In genomic region chr1:34603594-34603993, GRCh38 we compare ENCODE assay signal across 18 cellular contexts.
A peak's percentile ranks its signal among the peaks of the same experiment; 100 is the strongest.
DNase-seq lines count a peak whose midpoint lies in the region; ATAC-seq, FAIRE-seq and TF ChIP-seq lines count a peak whose summit lies in the region.
"Had no signal": no experiment of that assay in that cellular context is flagged by ENCODE, and none has a peak within 500 bp of the region (broad histone marks: within the 10 kb centered on the region; RNA-seq: fewer than 3 reads in every experiment).

No MANE protein-coding gene starts in this region.

- no peak for TF ChIP-seq RAD21 in HepG2 (CRISPR knock-in tag; IDR thresholded peaks at IDR 0.05)

- H3K27ac ChIP-seq in HepG2 (ENCODE audit: extremely low read length, insufficient read depth, low read length), result no peak overlapping the region
- H3K27ac ChIP-seq in right lobe of liver, result no peak overlapping the region
- H3K27ac ChIP-seq in SK-N-MC, result no peak overlapping the region
- no peak overlapping the region for H3K27ac ChIP-seq in right cardiac atrium (ENCODE audit: low read length)
- H3K27ac ChIP-seq: 22Rv1; BLaER1 treated with 17β-estradiol and CSF1 and Interleukin-3, amounts not matched to agents 10 nM and 100 nM had no signal

- H4K20me1 ChIP-seq in HepG2 (ENCODE audit: insufficient read depth, low read length), result no peaks in the 10 kb centered on the region
- H4K20me1 ChIP-seq: BLaER1 treated with 17β-estradiol and CSF1 and Interleukin-3, amounts not matched to agents 10 nM and 100 nM had no signal

- intact Hi-C loops in HepG2 (cut with micrococcal nuclease; ENCODE audit: unreplicated experiment) (no loop called here), right lobe of liver (cut with DNase I) (no loop called here), right cardiac atrium (cut with DNase I) (no loop called here)

- H3K4me1 ChIP-seq in HepG2 (ENCODE audit: insufficient read depth, low read length) (no peaks in the 10 kb centered on the region), right lobe of liver (no peaks in the 10 kb centered on the region), right cardiac atrium (ENCODE audit: control insufficient read depth, insufficient read depth, low read length) (no peaks in the 10 kb centered on the region)
- H3K4me1 ChIP-seq: BLaER1 treated with 17β-estradiol and CSF1 and Interleukin-3, amounts not matched to agents 10 nM and 100 nM had no signal

- WGBS in HepG2 (ENCODE audit: low lambda C conversion rate), result 4% methylated on average over 2 of the region's 2 CpGs
- 40% methylated on average over 2 of the region's 2 CpGs for WGBS in right lobe of liver (ENCODE audit: insufficient coverage, low coverage, low lambda C conversion rate, missing lambda C conversion rate)
- WGBS in right cardiac atrium, result 36% methylated on average over 2 of the region's 2 CpGs

- no peak overlapping the region for H3K4me3 ChIP-seq in HepG2 (replicated peaks in 1 of 3; ENCODE audit: insufficient read depth in 1 of 3, low read depth in 2 of 3, low read length in 3 of 3)
- no peak overlapping the region for H3K4me3 ChIP-seq in right lobe of liver
- H3K4me3 ChIP-seq in SK-N-MC, result no peak overlapping the region
- no peak overlapping the region for H3K4me3 ChIP-seq in right cardiac atrium (ENCODE audit: low read length)
- H3K4me3 ChIP-seq: BLaER1 treated with 17β-estradiol and CSF1 and Interleukin-3, amounts not matched to agents 10 nM and 100 nM; GM23338 had no signal

- no peak for ATAC-seq in HepG2
- ATAC-seq in right lobe of liver, result no peak
- ATAC-seq in right cardiac atrium, result no peak
- ATAC-seq: GM23338 had no signal

- TF ChIP-seq EP300 in HepG2 (IDR thresholded peaks at IDR 0.05; ENCODE audit: low read depth in 2 of 2, low read length in 2 of 2) (no peak), HepG2 (CRISPR knock-in tag; IDR thresholded peaks at IDR 0.05; ENCODE audit: borderline replicate concordance) (no peak)

- no peaks in the 10 kb centered on the region for H3K9me3 ChIP-seq in HepG2 (ENCODE audit: low read length)
- H3K9me3 ChIP-seq in right lobe of liver, result no peaks in the 10 kb centered on the region
- H3K9me3 ChIP-seq in SK-N-MC (ENCODE audit: low read depth, low read length), result no peaks in the 10 kb centered on the region
- no peaks in the 10 kb centered on the region for H3K9me3 ChIP-seq in right cardiac atrium (ENCODE audit: control insufficient read depth, low read length)
- H3K9me3 ChIP-seq: BLaER1 treated with 17β-estradiol and CSF1 and Interleukin-3, amounts not matched to agents 10 nM and 100 nM had no signal

- TF ChIP-seq POLR2A in HepG2 (IDR thresholded peaks at IDR 0.05; ENCODE audit: insufficient read depth in 1 of 2, low read depth in 2 of 2, low read length in 2 of 2), result no peak
- no peak for TF ChIP-seq POLR2A in right lobe of liver (IDR thresholded peaks at IDR 0.05)

- H3K79me2 ChIP-seq in HepG2 (ENCODE audit: insufficient read depth, low read length), result no peaks in the 10 kb centered on the region

- in situ Hi-C loops in HepG2 (cut with HindIII; ENCODE audit: extremely low pct_ligation_motif_present, low pct_unique_long_range_greater_than_20kb), result loop anchor here (10.0 kb wide), 1 partner anchor 489 kb away; no protein-coding TSS in a partner anchor

- no peaks in the 10 kb centered on the region for H3K27me3 ChIP-seq in HepG2 (ENCODE audit: control insufficient read depth in 1 of 2, insufficient read depth in 2 of 2, low read length in 2 of 2)
- H3K27me3 ChIP-seq in right lobe of liver, result no peaks in the 10 kb centered on the region
- no peaks in the 10 kb centered on the region for H3K27me3 ChIP-seq in right cardiac atrium (ENCODE audit: control insufficient read depth, insufficient read depth)
- H3K27me3 ChIP-seq: BLaER1 treated with 17β-estradiol and CSF1 and Interleukin-3, amounts not matched to agents 10 nM and 100 nM had no signal

- no peak overlapping the region for H3K4me2 ChIP-seq in HepG2 (ENCODE audit: low read depth, low read length)
- H3K4me2 ChIP-seq: GM23338 had no signal

- H3K36me3 ChIP-seq in HepG2 (replicated peaks in 1 of 2; ENCODE audit: control insufficient read depth in 1 of 2, insufficient read depth in 2 of 2, low read length in 2 of 2), result no peaks in the 10 kb centered on the region
- H3K36me3 ChIP-seq in right lobe of liver, result no peaks in the 10 kb centered on the region
- H3K36me3 ChIP-seq in SK-N-MC (ENCODE audit: insufficient read depth, low read length), result no peaks in the 10 kb centered on the region
- H3K36me3 ChIP-seq: BLaER1 treated with 17β-estradiol and CSF1 and Interleukin-3, amounts not matched to agents 10 nM and 100 nM had no signal

- no peak overlapping the region for H3K9ac ChIP-seq in HepG2 (ENCODE audit: insufficient read depth, low read depth, low read length)
- no peak overlapping the region for H3K9ac ChIP-seq in SK-N-MC (ENCODE audit: insufficient read length)
- H3K9ac ChIP-seq: BLaER1 treated with 17β-estradiol and CSF1 and Interleukin-3, amounts not matched to agents 10 nM and 100 nM had no signal

- CTCF ChIA-PET in HepG2 (lab: Yijun Ruan, JAX; ENCODE audit: low intra/inter-chr PET ratio, low total read pairs), result no interaction called here

- FAIRE-seq in HepG2 (lab: Jason Lieb, UNC), result no peak
- FAIRE-seq: GM12892 had no signal

- no peak overlapping the region for H2AFZ ChIP-seq in HepG2 (ENCODE audit: low read length)
- H2AFZ ChIP-seq: GM23338 had no signal

- TF ChIP-seq CTCF in HepG2 (CRISPR knock-in tag; IDR thresholded peaks at IDR 0.05), result no peak
- TF ChIP-seq CTCF in right lobe of liver (IDR thresholded peaks at IDR 0.05), result no peak

- POLR2A ChIA-PET in HepG2 (lab: Yijun Ruan, JAX), result no interaction called here

- no TSS peak for BruUV-seq in HepG2 (replicated peaks; lab: Mats Ljungman, UMichigan)

- DNase-seq in DMS79 treated with DMSO at 0.1 percent for 48 hours (lab: John Stamatoyannopoulos, UW) (peak; percentile 56), DMS79 (lab: John Stamatoyannopoulos, UW) (no peak), HepG2 (ENCODE audit: low spot score) (no peak), right lobe of liver (no peak), SK-N-MC (ENCODE audit: low read depth, low spot score) (peak; percentile 52), right cardiac atrium (no peak), NAMALWA (ENCODE audit: low spot score) (no peak)
- DNase-seq: ACHN; Calu3; CD4-positive, CD25-positive, alpha-beta regulatory T cell; DMS 273 treated with DMSO at 0.1 percent for 48 hours; EL; GDM1; H7 had no signal

TF ChIP-seq in HepG2, 621 proteins besides CTCF, POLR2A, EP300 and RAD21:
- TF ChIP-seq ZNF20 (CRISPR knock-in tag; IDR thresholded peaks at IDR 0.05) (no peak), MAFK (conservative IDR thresholded peaks at IDR 0.05 in 1 of 2, IDR thresholded peaks at IDR 0.05 in 1 of 2; ENCODE audit: low read length in 2 of 2) (peak; percentile 51 to 76), MAFF (IDR thresholded peaks at IDR 0.05; ENCODE audit: low read depth, low read length) (peak; percentile 40; the same call in 1 of the 2 replicates)

Comparison
In these comparisons a context has a peak if more than half of its experiments do, and no peak if none do; other contexts are left out.
1. DNase-seq: peak in DMS79 treated with DMSO at 0.1 percent for 48 hours (single experiment) and SK-N-MC (single experiment); none in DMS79 (single experiment), HepG2 (single experiment), right lobe of liver (0 of 3), right cardiac atrium (0 of 3) and NAMALWA (single experiment).